8 cellular contexts compared by ENCODE assay signal in the genomic region with DNA sequence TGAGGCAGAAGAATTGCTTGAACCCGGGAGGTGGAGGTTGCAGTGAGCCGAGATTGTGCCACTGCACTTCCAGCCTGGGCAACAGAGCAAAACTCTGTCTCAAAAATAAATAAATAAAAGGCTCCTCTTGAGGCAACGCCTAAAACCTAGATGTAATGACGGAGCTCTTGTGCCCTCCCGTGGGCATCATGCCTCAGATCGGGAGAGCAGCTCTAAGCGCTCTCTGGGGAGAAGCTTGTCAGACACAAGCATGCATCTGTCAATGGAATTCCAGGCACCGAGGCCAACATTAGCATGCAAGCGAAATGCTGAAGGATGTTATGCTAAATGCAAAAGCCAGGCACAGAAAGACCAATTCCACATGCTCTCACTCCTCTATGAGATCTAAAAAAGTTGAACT.
A peak's percentile ranks its signal among the peaks of the same experiment; 100 is the strongest.
DNase-seq lines count a peak whose midpoint lies in the region; ATAC-seq and TF ChIP-seq lines count a peak whose summit lies in the region.

No MANE protein-coding gene starts in this region.

- TF ChIP-seq CTCF in GM10266 (IDR thresholded peaks at IDR 0.05; ENCODE audit: control insufficient read depth, insufficient read depth, low read depth, missing control alignments) = no peak

- DNase-seq in Ammon's horn (ENCODE audit: low spot score) (peak; percentile 91), NCI-H1105 (lab: John Stamatoyannopoulos, UW) (peak; percentile 69), SHP77 treated with DMSO at 0.1 percent for 48 hours (lab: John Stamatoyannopoulos, UW) (peak; percentile 77), fibroblast of the conjunctiva (ENCODE audit: low read depth) (peak; percentile 59), stromal cell of bone marrow (ENCODE audit: low read depth) (peak; percentile 83), GM10266 (ENCODE audit: extremely low spot score) (no peak)

- ATAC-seq in HG02588 (IDR thresholded peaks at IDR 0.05; ENCODE audit: unreplicated experiment) = no peak
- no peak for ATAC-seq in HG03342 (IDR thresholded peaks at IDR 0.05; ENCODE audit: unreplicated experiment)
